20 cellular contexts compared by ENCODE assay signal in genomic region chr13:32254416-32254815, GRCh38.
DNase-seq lines count a peak whose midpoint lies in the region; ATAC-seq and TF ChIP-seq lines count a peak whose summit lies in the region.
"Had no signal": no experiment of that assay in that cellular context is flagged by ENCODE, and none has a peak within 500 bp of the region (broad histone marks: within the 10 kb centered on the region; RNA-seq: fewer than 3 reads in every experiment).

No MANE protein-coding gene starts in this region.

- H3K36me3 Mint-ChIP-seq in activated naive CD4-positive, alpha-beta T cell treated with anti-CD3 and anti-CD28 coated beads, Interleukin-2, amount 10 ng/mL, durations not matched to agents 7 days and 5 days, result no peaks in the 10 kb centered on the region
- H3K36me3 Mint-ChIP-seq in activated T-cell treated with anti-CD3 and anti-CD28 coated beads, Interleukin-2, amount 50 U/mL, for 4 hours (ENCODE audit: insufficient read depth), result peaks cover 3% of the 10 kb centered on the region
- H3K36me3 Mint-ChIP-seq: activated naive CD4-positive, alpha-beta T cell treated with anti-CD3 and anti-CD28 coated beads, Interleukin-2, amount 50 U/mL, for 24 hours had no signal

- H3K4me1 ChIP-seq in RWPE2 (ENCODE audit: insufficient read depth, poor library complexity, severe bottlenecking) (peaks cover 14% of the 10 kb centered on the region), esophagus squamous epithelium (peaks cover 0 to 19% (median 0%) of the 10 kb centered on the region in 3 donors), mucosa of descending colon (ENCODE audit: low read depth) (peaks cover 9% of the 10 kb centered on the region), testis (no peaks in the 10 kb centered on the region), A673 (ENCODE audit: insufficient read depth, low read length, poor library complexity, severe bottlenecking) (peaks cover 5% of the 10 kb centered on the region)

- intact Hi-C loops in esophagus squamous epithelium (cut with DNase I), result no loop called here
- intact Hi-C loops in mucosa of descending colon (cut with DNase I, micrococcal nuclease), result no loop called here
- intact Hi-C loops in testis (cut with DNase I; ENCODE audit: low total_unique reads), result no loop called here
- intact Hi-C loops in A673 (cut with micrococcal nuclease; ENCODE audit: unreplicated experiment), result no loop called here

- H3K27me3 ChIP-seq in RWPE2 (ENCODE audit: insufficient read depth, poor library complexity, severe bottlenecking), result no peaks in the 10 kb centered on the region
- H3K27me3 ChIP-seq in esophagus squamous epithelium, result no peaks in the 10 kb centered on the region
- H3K27me3 ChIP-seq in testis, result no peaks in the 10 kb centered on the region
- no peaks in the 10 kb centered on the region for H3K27me3 ChIP-seq in A673 (replicated peaks; ENCODE audit: insufficient read depth, low read depth, low read length, poor library complexity)
- H3K27me3 ChIP-seq: spleen had no signal

- no peaks in the 10 kb centered on the region for H3K9me3 ChIP-seq in RWPE2 (ENCODE audit: severe bottlenecking)
- H3K9me3 ChIP-seq in esophagus squamous epithelium, result no peaks in the 10 kb centered on the region
- H3K9me3 ChIP-seq in mucosa of descending colon, result no peaks in the 10 kb centered on the region
- H3K9me3 ChIP-seq in testis, result no peaks in the 10 kb centered on the region
- no peaks in the 10 kb centered on the region for H3K9me3 ChIP-seq in A673 (ENCODE audit: low read depth, low read length, poor library complexity, severe bottlenecking)
- H3K9me3 ChIP-seq: spleen had no signal

- H3K27ac ChIP-seq in RWPE2 (ENCODE audit: poor library complexity, severe bottlenecking), result no peak overlapping the region
- H3K27ac ChIP-seq in esophagus squamous epithelium, result peak overlapping the region; percentile 28 to 78 (median 74)
- H3K27ac ChIP-seq in testis, result peak overlapping the region; percentile 37 to 68
- H3K27ac ChIP-seq in A673 (ENCODE audit: low read depth, low read length, poor library complexity, severe bottlenecking), result no peak overlapping the region
- H3K27ac ChIP-seq: HL-60, spleen had no signal

- no peak for TF ChIP-seq CTCF in RWPE2 (IDR thresholded peaks at IDR 0.05; ENCODE audit: poor library complexity, severe bottlenecking)
- no peak for TF ChIP-seq CTCF in esophagus squamous epithelium (IDR thresholded peaks at IDR 0.05)
- TF ChIP-seq CTCF in mucosa of descending colon (IDR thresholded peaks at IDR 0.05), result no peak
- no peak for TF ChIP-seq CTCF in testis (IDR thresholded peaks at IDR 0.05)
- no peak for TF ChIP-seq CTCF in A673 (conservative IDR thresholded peaks at IDR 0.05; ENCODE audit: low read depth, low read length)

- peaks cover 10% of the 10 kb centered on the region for H3K4me1 Mint-ChIP-seq in activated naive CD4-positive, alpha-beta T cell treated with anti-CD3 and anti-CD28 coated beads, Interleukin-2, amount 10 ng/mL, durations not matched to agents 7 days and 5 days
- no peaks in the 10 kb centered on the region for H3K4me1 Mint-ChIP-seq in activated T-cell treated with anti-CD3 and anti-CD28 coated beads, Interleukin-2, amount 50 U/mL, for 4 hours (ENCODE audit: low read depth)
- H3K4me1 Mint-ChIP-seq: activated CD4-positive, alpha-beta T cell treated with anti-CD3 and anti-CD28 coated beads for 36 hours; central memory CD8-positive, alpha-beta T cell had no signal

- TF ChIP-seq POLR2A in esophagus squamous epithelium (IDR thresholded peaks at IDR 0.05), result no peak
- no peak for TF ChIP-seq POLR2A in testis (IDR thresholded peaks at IDR 0.05)

- H3K27me3 Mint-ChIP-seq in activated naive CD4-positive, alpha-beta T cell treated with anti-CD3 and anti-CD28 coated beads, Interleukin-2, amount 10 ng/mL, durations not matched to agents 7 days and 5 days, result no peaks in the 10 kb centered on the region
- H3K27me3 Mint-ChIP-seq in activated T-cell treated with anti-CD3 and anti-CD28 coated beads, Interleukin-2, amount 50 U/mL, for 4 hours (ENCODE audit: low read depth), result no peaks in the 10 kb centered on the region
- H3K27me3 Mint-ChIP-seq: activated CD4-positive, alpha-beta T cell treated with anti-CD3 and anti-CD28 coated beads for 36 hours; activated naive CD4-positive, alpha-beta T cell treated with anti-CD3 and anti-CD28 coated beads, Interleukin-2, amount 50 U/mL, for 24 hours; T-helper 17 cell had no signal

- POLR2A ChIA-PET in A673 (lab: Charles Lee; ENCODE audit: low non-redundant PET), result no interaction called here

- no TSS peak for BruUV-seq in A673 (replicated peaks; lab: Mats Ljungman, UMichigan)

- H3K4me3 ChIP-seq in RWPE2 (ENCODE audit: severe bottlenecking) (no peak overlapping the region), esophagus squamous epithelium (peak overlapping the region; percentile 8 to 57 (median 29)), mucosa of descending colon (no peak overlapping the region), testis (peak overlapping the region; percentile 13 to 18), A673 (ENCODE audit: low read depth, low read length, poor library complexity, severe bottlenecking) (no peak overlapping the region)
- H3K4me3 ChIP-seq: spleen had no signal

- no peaks in the 10 kb centered on the region for H3K9me3 Mint-ChIP-seq in activated naive CD4-positive, alpha-beta T cell treated with anti-CD3 and anti-CD28 coated beads, Interleukin-2, amount 10 ng/mL, durations not matched to agents 7 days and 5 days
- no peaks in the 10 kb centered on the region for H3K9me3 Mint-ChIP-seq in activated T-cell treated with anti-CD3 and anti-CD28 coated beads, Interleukin-2, amount 50 U/mL, for 4 hours
- H3K9me3 Mint-ChIP-seq: activated naive CD4-positive, alpha-beta T cell treated with anti-CD3 and anti-CD28 coated beads, Interleukin-2, amount 50 U/mL, for 24 hours; central memory CD8-positive, alpha-beta T cell had no signal

- WGBS in esophagus squamous epithelium, 2 donors, result 20 to 30% methylated on average over 3 of the region's 3 CpGs
- 48 to 53% methylated on average over 3 of the region's 3 CpGs for WGBS in testis, 2 donors

- no peak overlapping the region for H3K27ac Mint-ChIP-seq in activated naive CD4-positive, alpha-beta T cell treated with anti-CD3 and anti-CD28 coated beads, Interleukin-2, amount 10 ng/mL, durations not matched to agents 7 days and 5 days
- H3K27ac Mint-ChIP-seq: activated CD4-positive, alpha-beta T cell treated with anti-CD3 and anti-CD28 coated beads for 36 hours; activated naive CD4-positive, alpha-beta T cell treated with anti-CD3 and anti-CD28 coated beads, Interleukin-2, amount 50 U/mL, for 24 hours; T-helper 17 cell had no signal

- ATAC-seq in RWPE2 (ENCODE audit: low read depth) (peak; percentile 35; the same call in 1 of the 3 replicates), mucosa of descending colon (peak; percentile 43)
- no peak for ATAC-seq in activated T-cell treated with anti-CD3 and anti-CD28 coated beads, Interleukin-2, amount 50 U/mL, for 4 hours
- ATAC-seq: activated CD4-positive, alpha-beta T cell treated with anti-CD3 and anti-CD28 coated beads for 36 hours; T-helper 17 cell had no signal

- CTCF ChIA-PET in activated naive CD4-positive, alpha-beta T cell treated with anti-CD3 and anti-CD28 coated beads, Interleukin-2, amount 10 ng/mL, durations not matched to agents 7 days and 5 days (lab: Charles Lee), result interaction anchor here (1.2 to 2.6 kb wide), 4 partner anchors 8 to 344 kb away, joined by 4 to 12 read pairs (median 6); no protein-coding TSS in a partner anchor
- CTCF ChIA-PET in A673 (lab: Charles Lee), result no interaction called here

- H3K36me3 ChIP-seq in RWPE2 (ENCODE audit: low read depth), result no peaks in the 10 kb centered on the region
- H3K36me3 ChIP-seq in esophagus squamous epithelium, result no peaks in the 10 kb centered on the region
- H3K36me3 ChIP-seq in mucosa of descending colon (ENCODE audit: low read depth), result no peaks in the 10 kb centered on the region
- no peaks in the 10 kb centered on the region for H3K36me3 ChIP-seq in testis (ENCODE audit: low read depth, missing control alignments)
- no peaks in the 10 kb centered on the region for H3K36me3 ChIP-seq in A673 (ENCODE audit: insufficient read depth, low read length, poor library complexity, severe bottlenecking)

- H3K4me3 Mint-ChIP-seq in activated naive CD4-positive, alpha-beta T cell treated with anti-CD3 and anti-CD28 coated beads, Interleukin-2, amount 10 ng/mL, durations not matched to agents 7 days and 5 days, result no peak overlapping the region
- H3K4me3 Mint-ChIP-seq in activated T-cell treated with anti-CD3 and anti-CD28 coated beads, Interleukin-2, amount 50 U/mL, for 4 hours, result no peak overlapping the region
- H3K4me3 Mint-ChIP-seq: activated CD4-positive, alpha-beta T cell treated with anti-CD3 and anti-CD28 coated beads for 36 hours; activated naive CD4-positive, alpha-beta T cell treated with anti-CD3 and anti-CD28 coated beads, Interleukin-2, amount 50 U/mL, for 24 hours; central memory CD8-positive, alpha-beta T cell; T-helper 17 cell had no signal

- DNase-seq in RWPE2 (ENCODE audit: low spot score) (no peak), esophagus squamous epithelium (lab: John Stamatoyannopoulos, UW) (no peak), mucosa of descending colon (no peak), testis (no peak), A673 (ENCODE audit: low spot score) (no peak), mesenteric fat pad (ENCODE audit: low spot score) (no peak)
- DNase-seq in activated naive CD4-positive, alpha-beta T cell treated with anti-CD3 and anti-CD28 coated beads, Interleukin-2, amount 10 ng/mL, durations not matched to agents 7 days and 5 days, result no peak
- DNase-seq in activated T-cell treated with anti-CD3 and anti-CD28 coated beads, Interleukin-2, amount 50 U/mL, for 4 hours, result no peak
- DNase-seq: activated CD4-positive, alpha-beta T cell treated with anti-CD3 and anti-CD28 coated beads for 36 hours; activated CD8-positive, alpha-beta memory T cell treated with anti-CD3 and anti-CD28 coated beads, Interleukin-2, amount 50 U/mL, for 4 hours; erythroblast; GDM1; hypothalamus; KG1; NCI-H2227 treated with DMSO at 0.1 percent for 48 hours; spleen; T-helper 17 cell had no signal

Comparison
In these comparisons a context has a peak if more than half of its experiments do, and no peak if none do; other contexts are left out.
1. ATAC-seq: peak in RWPE2 (single experiment) and mucosa of descending colon (single experiment); none in activated T-cell treated with anti-CD3 and anti-CD28 coated beads, Interleukin-2, amount 50 U/mL, for 4 hours (0 of 2).
2. H3K27ac ChIP-seq: peak in esophagus squamous epithelium (4 of 4) and testis (2 of 2); none in RWPE2 (single experiment) and A673 (single experiment).
3. H3K4me3 ChIP-seq: peak in esophagus squamous epithelium (4 of 4) and testis (2 of 2); none in RWPE2 (single experiment), mucosa of descending colon (single experiment) and A673 (single experiment).